In genomic region chr11:72598901-72599300, GRCh38 we compare ENCODE assay signal across 7 cellular contexts.
DNase-seq lines count a peak whose midpoint lies in the region; ATAC-seq and TF ChIP-seq lines count a peak whose summit lies in the region.

No MANE protein-coding gene starts in this region.

- POLR2A ChIA-PET in naive thymus-derived CD4-positive, alpha-beta T cell (lab: Charles Lee) = no interaction called here

- CTCF ChIA-PET in naive thymus-derived CD4-positive, alpha-beta T cell (lab: Charles Lee) = no interaction called here

- no peaks in the 10 kb centered on the region for H3K9me3 ChIP-seq in thoracic aorta
- no peaks in the 10 kb centered on the region for H3K9me3 ChIP-seq in naive thymus-derived CD4-positive, alpha-beta T cell (ENCODE audit: control insufficient read depth in 2 of 3, low read length in 3 of 3)

- no peak overlapping the region for H3K27ac Mint-ChIP-seq in naive thymus-derived CD4-positive, alpha-beta T cell

- no peaks in the 10 kb centered on the region for H3K4me1 ChIP-seq in thoracic aorta (ENCODE audit: control insufficient read depth in 1 of 2, low read depth in 2 of 2)
- no peaks in the 10 kb centered on the region for H3K4me1 ChIP-seq in naive thymus-derived CD4-positive, alpha-beta T cell (ENCODE audit: control insufficient read depth in 2 of 2, insufficient read depth in 2 of 2, low read length in 2 of 2)

- TF ChIP-seq CTCF in astrocyte of the cerebellum (IDR thresholded peaks at IDR 0.05; ENCODE audit: low read depth, low read length, missing control alignments) (peak; percentile 43), thoracic aorta (IDR thresholded peaks at IDR 0.05) (peak; percentile 16)

- intact Hi-C loops in naive thymus-derived CD4-positive, alpha-beta T cell (cut with micrococcal nuclease) = no loop called here

- H3K36me3 Mint-ChIP-seq in naive thymus-derived CD4-positive, alpha-beta T cell = no peaks in the 10 kb centered on the region

- DNase-seq in HCEC 1CT = peak; percentile 19
- DNase-seq in astrocyte of the cerebellum (ENCODE audit: low read depth) = no peak
- DNase-seq in iPS DF 4.7 (ENCODE audit: extremely low read depth, low spot score) = peak; percentile 46
- DNase-seq in thoracic aorta (ENCODE audit: low spot score) = no peak
- DNase-seq in DMS 273 treated with DMSO at 0.1 percent for 48 hours (lab: John Stamatoyannopoulos, UW) = no peak
- no peak for DNase-seq in naive thymus-derived CD4-positive, alpha-beta T cell

- no peaks in the 10 kb centered on the region for H3K36me3 ChIP-seq in thoracic aorta
- H3K36me3 ChIP-seq in naive thymus-derived CD4-positive, alpha-beta T cell (ENCODE audit: control insufficient read depth in 2 of 3, insufficient read depth in 3 of 3, low read length in 3 of 3) = no peaks in the 10 kb centered on the region

- H3K4me3 Mint-ChIP-seq in naive thymus-derived CD4-positive, alpha-beta T cell = no peak overlapping the region

- no peaks in the 10 kb centered on the region for H3K9me3 Mint-ChIP-seq in naive thymus-derived CD4-positive, alpha-beta T cell

- no peaks in the 10 kb centered on the region for H3K27me3 ChIP-seq in thoracic aorta (replicated peaks; ENCODE audit: insufficient read depth)
- H3K27me3 ChIP-seq in naive thymus-derived CD4-positive, alpha-beta T cell (ENCODE audit: control insufficient read depth in 2 of 2, insufficient read depth in 2 of 2, low read length in 2 of 2) = no peaks in the 10 kb centered on the region

- H3K4me1 Mint-ChIP-seq in naive thymus-derived CD4-positive, alpha-beta T cell = peaks cover 0 to 4% (median 0%) of the 10 kb centered on the region in 7 donors

- H3K4me3 ChIP-seq in astrocyte of the cerebellum (ENCODE audit: low read depth, low read length) (no peak overlapping the region), thoracic aorta (no peak overlapping the region)
- no peak overlapping the region for H3K4me3 ChIP-seq in naive thymus-derived CD4-positive, alpha-beta T cell (ENCODE audit: low read length)

- in situ Hi-C loops in astrocyte of the cerebellum (cut with HindIII; ENCODE audit: low sequenced_read_pairs) = no loop called here

- no peak for ATAC-seq in thoracic aorta (ENCODE audit: insufficient number of reproducible peaks, low FRiP score, low read depth)
- ATAC-seq in HG02588 (IDR thresholded peaks at IDR 0.05; ENCODE audit: unreplicated experiment) = no peak
- ATAC-seq in naive thymus-derived CD4-positive, alpha-beta T cell = no peak

- H3K27me3 Mint-ChIP-seq in naive thymus-derived CD4-positive, alpha-beta T cell = peaks cover under 1 to 32% (median 5%) of the 10 kb centered on the region in 5 donors

- H3K27ac ChIP-seq in thoracic aorta = no peak overlapping the region
- no peak overlapping the region for H3K27ac ChIP-seq in naive thymus-derived CD4-positive, alpha-beta T cell (ENCODE audit: low read depth, low read length)

Comparison
In these comparisons a context has a peak if more than half of its experiments do, and no peak if none do; other contexts are left out.
1. DNase-seq: peak in HCEC 1CT (single experiment) and iPS DF 4.7 (single experiment); none in astrocyte of the cerebellum (single experiment), thoracic aorta (single experiment), DMS 273 treated with DMSO at 0.1 percent for 48 hours (single experiment) and naive thymus-derived CD4-positive, alpha-beta T cell (0 of 9).